In the genomic region with DNA sequence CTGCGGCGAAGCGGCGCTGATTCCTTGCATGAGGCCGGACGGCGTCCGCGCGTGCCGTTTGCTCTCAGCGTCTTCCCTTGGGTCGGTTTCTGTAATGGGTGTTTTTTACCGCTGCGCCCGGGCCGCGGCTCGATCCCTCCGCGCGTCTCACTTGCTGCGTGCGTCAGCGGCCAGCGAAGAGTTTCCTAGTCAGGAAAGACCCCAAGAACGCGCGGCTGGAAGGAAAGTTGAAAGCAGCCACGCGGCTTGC, we compare ENCODE assay signal across 8 cellular contexts.
A peak's percentile ranks its signal among the peaks of the same experiment; 100 is the strongest.
DNase-seq lines count a peak whose midpoint lies in the region; ATAC-seq and TF ChIP-seq lines count a peak whose summit lies in the region.

No MANE protein-coding gene starts in this region.

- no peak for DNase-seq in CD14-positive monocyte (ENCODE audit: low spot score)
- peak; percentile 23 for DNase-seq in NCI-H1092 (lab: John Stamatoyannopoulos, UW)
- DNase-seq in activated CD8-positive, alpha-beta T cell treated with anti-CD3 and anti-CD28 coated beads for 36 hours: peak; percentile 72
- no peak for DNase-seq in epithelial cell of proximal tubule (ENCODE audit: low read depth)
- peak in 5 of 10 donors; percentile 26 to 52 (median 48) for DNase-seq in naive thymus-derived CD8-positive, alpha-beta T cell
- DNase-seq in vagina (ENCODE audit: extremely low spot score in 2 of 2): peak in 1 of 2 donors; percentile 86
- DNase-seq in epidermal melanocyte (ENCODE audit: insufficient read length, low spot score): no peak

- no peaks in the 10 kb centered on the region for H3K27me3 ChIP-seq in vagina

- ATAC-seq in GM21786 (IDR thresholded peaks at IDR 0.05; ENCODE audit: unreplicated experiment): peak; percentile 10
- no peak for ATAC-seq in activated CD8-positive, alpha-beta T cell treated with anti-CD3 and anti-CD28 coated beads for 36 hours
- ATAC-seq in naive thymus-derived CD8-positive, alpha-beta T cell: peak in 1 of 2 donors; percentile 4

- no peaks in the 10 kb centered on the region for H3K9me3 ChIP-seq in vagina

- H3K4me1 ChIP-seq in vagina: peaks cover 16% of the 10 kb centered on the region

- H3K4me3 Mint-ChIP-seq in CD14-positive monocyte: peak overlapping the region; percentile 90 to 93
- H3K4me3 Mint-ChIP-seq in activated CD8-positive, alpha-beta T cell treated with anti-CD3 and anti-CD28 coated beads for 36 hours: peak overlapping the region; percentile 85
- H3K4me3 Mint-ChIP-seq in naive thymus-derived CD8-positive, alpha-beta T cell: peak overlapping the region; percentile 84 to 95 (median 90)

- CTCF ChIA-PET in activated CD8-positive, alpha-beta T cell treated with anti-CD3 and anti-CD28 coated beads for 36 hours (lab: Charles Lee): interaction anchor here (0.8 to 7.4 kb wide), 26 partner anchors 9 to 951 kb away, joined by 3 to 89 read pairs (median 7); a partner anchor contains a TSS

- peaks cover 0 to 4% of the 10 kb centered on the region in 2 donors for H3K36me3 Mint-ChIP-seq in CD14-positive monocyte
- peaks cover 5% of the 10 kb centered on the region for H3K36me3 Mint-ChIP-seq in activated CD8-positive, alpha-beta T cell treated with anti-CD3 and anti-CD28 coated beads for 36 hours (ENCODE audit: low read depth)
- peaks cover 0 to 3% (median 0%) of the 10 kb centered on the region in 3 donors for H3K36me3 Mint-ChIP-seq in naive thymus-derived CD8-positive, alpha-beta T cell

- POLR2A ChIA-PET in activated CD8-positive, alpha-beta T cell treated with anti-CD3 and anti-CD28 coated beads for 36 hours (lab: Charles Lee): interaction anchor here (0.8 to 7.3 kb wide), 29 partner anchors 10 to 316 kb away, joined by 3 to 136 read pairs (median 5); no protein-coding TSS in a partner anchor
- POLR2A ChIA-PET in naive thymus-derived CD8-positive, alpha-beta T cell (lab: Charles Lee): interaction anchor here (0.6 to 5.9 kb wide), 7 partner anchors 12 to 511 kb away, joined by 3 to 72 read pairs (median 3); a partner anchor contains a TSS

- H3K27ac Mint-ChIP-seq in CD14-positive monocyte: peak overlapping the region; percentile 87 to 93 (median 91)
- peak overlapping the region; percentile 97 for H3K27ac Mint-ChIP-seq in activated CD8-positive, alpha-beta T cell treated with anti-CD3 and anti-CD28 coated beads for 36 hours
- peak overlapping the region in 7 of 10 donors; percentile 80 to 94 (median 87) for H3K27ac Mint-ChIP-seq in naive thymus-derived CD8-positive, alpha-beta T cell

- H3K36me3 ChIP-seq in vagina: no peaks in the 10 kb centered on the region

- no peaks in the 10 kb centered on the region for H3K27me3 Mint-ChIP-seq in CD14-positive monocyte (ENCODE audit: low read depth in 3 of 3)
- peaks cover 1% of the 10 kb centered on the region for H3K27me3 Mint-ChIP-seq in activated CD8-positive, alpha-beta T cell treated with anti-CD3 and anti-CD28 coated beads for 36 hours
- no peaks in the 10 kb centered on the region for H3K27me3 Mint-ChIP-seq in naive thymus-derived CD8-positive, alpha-beta T cell

- H3K9me3 Mint-ChIP-seq in CD14-positive monocyte: peaks cover 0 to 2% (median 0%) of the 10 kb centered on the region in 7 donors
- no peaks in the 10 kb centered on the region for H3K9me3 Mint-ChIP-seq in activated CD8-positive, alpha-beta T cell treated with anti-CD3 and anti-CD28 coated beads for 36 hours
- H3K9me3 Mint-ChIP-seq in naive thymus-derived CD8-positive, alpha-beta T cell: no peaks in the 10 kb centered on the region

- H3K4me3 ChIP-seq in epithelial cell of proximal tubule (ENCODE audit: low read depth, low read length) (peak overlapping the region; percentile 92), vagina (peak overlapping the region; percentile 64 to 84)

- TF ChIP-seq CTCF in CD14-positive monocyte (IDR thresholded peaks at IDR 0.05) (no peak), epithelial cell of proximal tubule (conservative IDR thresholded peaks at IDR 0.05; ENCODE audit: low read depth, low read length) (no peak), vagina (IDR thresholded peaks at IDR 0.05) (no peak)
- no peak for TF ChIP-seq CTCF in activated CD8-positive, alpha-beta T cell treated with anti-CD3 and anti-CD28 coated beads for 36 hours (IDR thresholded peaks at IDR 0.05)

- peaks cover 31% of the 10 kb centered on the region for H3K4me1 Mint-ChIP-seq in CD14-positive monocyte
- H3K4me1 Mint-ChIP-seq in activated CD8-positive, alpha-beta T cell treated with anti-CD3 and anti-CD28 coated beads for 36 hours (ENCODE audit: low read depth): peaks cover 43% of the 10 kb centered on the region
- H3K4me1 Mint-ChIP-seq in naive thymus-derived CD8-positive, alpha-beta T cell: peaks cover 14 to 63% (median 33%) of the 10 kb centered on the region in 4 donors

- TF ChIP-seq POLR2A in vagina (IDR thresholded peaks at IDR 0.05): no peak

- H3K27ac ChIP-seq in vagina: peak overlapping the region; percentile 90

- intact Hi-C loops in CD14-positive monocyte (cut with micrococcal nuclease) (loop anchor here (2.0 to 5.0 kb wide), 5 partner anchors 82 to 1043 kb away; a partner anchor contains a TSS), vagina (cut with DNase I) (loop anchor here (5.0 kb wide), 1 partner anchor 92 kb away; no protein-coding TSS in a partner anchor)
- intact Hi-C loops in activated CD8-positive, alpha-beta T cell treated with anti-CD3 and anti-CD28 coated beads for 36 hours (cut with micrococcal nuclease): loop anchor here (2.0 to 10.0 kb wide), 5 partner anchors 46 to 512 kb away; no protein-coding TSS in a partner anchor

Comparison
In these comparisons a context has a peak if more than half of its experiments do, and no peak if none do; other contexts are left out.
1. DNase-seq: peak in NCI-H1092 (single experiment) and activated CD8-positive, alpha-beta T cell treated with anti-CD3 and anti-CD28 coated beads for 36 hours (single experiment); none in CD14-positive monocyte (single experiment), epithelial cell of proximal tubule (single experiment) and epidermal melanocyte (single experiment).
2. Peak in every context shown above with its lines, with median percentiles within 50 percentile points of each other: H3K27ac Mint-ChIP-seq and H3K4me3 Mint-ChIP-seq.